In genomic region chr11:12786450-12786849, GRCh38 we compare ENCODE assay signal across 15 cellular contexts.
DNase-seq lines count a peak whose midpoint lies in the region; ATAC-seq and TF ChIP-seq lines count a peak whose summit lies in the region.
"Had no signal": no experiment of that assay in that cellular context is flagged by ENCODE, and none has a peak within 500 bp of the region (broad histone marks: within the 10 kb centered on the region; RNA-seq: fewer than 3 reads in every experiment).

No MANE protein-coding gene starts in this region.

- H3K4me3 Mint-ChIP-seq in progenitor cell of endocrine pancreas (ENCODE audit: low read depth): no peak overlapping the region

- DNase-seq in Right ventricle myocardium inferior (ENCODE audit: missing footprints): no peak
- no peak for DNase-seq in cardiac septum (ENCODE audit: low spot score)
- DNase-seq in WERI-Rb-1: no peak
- DNase-seq in heart right ventricle: no peak
- no peak for DNase-seq in progenitor cell of endocrine pancreas (ENCODE audit: low spot score, unreplicated experiment)
- no peak for DNase-seq in NCI-H524 treated with DMSO at 0.1 percent for 48 hours (lab: John Stamatoyannopoulos, UW)
- no peak for DNase-seq in activated gamma-delta T cell (lab: John Stamatoyannopoulos, UW)
- DNase-seq: DND-41, NCI-H1048, NCI-H1694, NCI-H526 treated with DMSO at 0.1 percent for 48 hours, OCI-M1 had no signal

- intact Hi-C loops in Right ventricle myocardium inferior (cut with DNase I) (no loop called here), cardiac septum (cut with DNase I) (no loop called here), heart right ventricle (cut with DNase I) (no loop called here)

- H3K9me3 Mint-ChIP-seq in progenitor cell of endocrine pancreas (ENCODE audit: low read depth): no peaks in the 10 kb centered on the region

- H3K27ac Mint-ChIP-seq in progenitor cell of endocrine pancreas: peak overlapping the region; percentile 12

- no peak for TF ChIP-seq CTCF in WERI-Rb-1 (IDR thresholded peaks at IDR 0.05; ENCODE audit: low read depth, low read length)
- TF ChIP-seq CTCF in heart right ventricle (IDR thresholded peaks at IDR 0.05): no peak
- no peak for TF ChIP-seq CTCF in progenitor cell of endocrine pancreas (IDR thresholded peaks at IDR 0.05; ENCODE audit: unreplicated experiment)

- WGBS in heart right ventricle, 2 donors: 68 to 78% methylated on average over 4 of the region's 4 CpGs

- peaks cover 6% of the 10 kb centered on the region for H3K4me1 Mint-ChIP-seq in progenitor cell of endocrine pancreas (ENCODE audit: low read depth)

- peaks cover 0 to 32% (median 14%) of the 10 kb centered on the region in 9 donors for H3K4me1 ChIP-seq in heart right ventricle
- H3K4me1 ChIP-seq: BLaER1 treated with 17β-estradiol and CSF1 and Interleukin-3, amounts not matched to agents 10 nM and 100 nM had no signal

- H3K9me3 ChIP-seq in WERI-Rb-1 (ENCODE audit: severe bottlenecking) (no peaks in the 10 kb centered on the region), heart right ventricle (no peaks in the 10 kb centered on the region)

- H3K27me3 Mint-ChIP-seq in progenitor cell of endocrine pancreas: no peaks in the 10 kb centered on the region

- H3K27me3 ChIP-seq in WERI-Rb-1 (ENCODE audit: insufficient read depth, low read depth, severe bottlenecking) (no peaks in the 10 kb centered on the region), heart right ventricle (no peaks in the 10 kb centered on the region)
- H3K27me3 ChIP-seq: BLaER1 treated with 17β-estradiol and CSF1 and Interleukin-3, amounts not matched to agents 10 nM and 100 nM had no signal

- H3K4me3 ChIP-seq in WERI-Rb-1 (ENCODE audit: low read depth, low read length) (no peak overlapping the region), heart right ventricle (no peak overlapping the region)
- H3K4me3 ChIP-seq: BLaER1 treated with 17β-estradiol and CSF1 and Interleukin-3, amounts not matched to agents 10 nM and 100 nM had no signal

- peak; percentile 42 for ATAC-seq in Right ventricle myocardium inferior
- ATAC-seq in heart right ventricle: peak in 6 of 8 donors; percentile 34 to 68 (median 62)
- ATAC-seq in GM18517 (IDR thresholded peaks at IDR 0.05; ENCODE audit: unreplicated experiment): no peak

- H3K36me3 Mint-ChIP-seq in progenitor cell of endocrine pancreas (ENCODE audit: insufficient read depth): peaks cover 2% of the 10 kb centered on the region

- peak overlapping the region; percentile 30 for H3K27ac ChIP-seq in WERI-Rb-1
- no peak overlapping the region for H3K27ac ChIP-seq in heart right ventricle
- H3K27ac ChIP-seq: BLaER1 treated with 17β-estradiol and CSF1 and Interleukin-3, amounts not matched to agents 10 nM and 100 nM; KMS-11 had no signal

- H3K36me3 ChIP-seq in WERI-Rb-1 (no peaks in the 10 kb centered on the region), heart right ventricle (no peaks in the 10 kb centered on the region)
- H3K36me3 ChIP-seq: BLaER1 treated with 17β-estradiol and CSF1 and Interleukin-3, amounts not matched to agents 10 nM and 100 nM had no signal
